Comparison of ENCODE assay signal across 8 cellular contexts in the genomic region with DNA sequence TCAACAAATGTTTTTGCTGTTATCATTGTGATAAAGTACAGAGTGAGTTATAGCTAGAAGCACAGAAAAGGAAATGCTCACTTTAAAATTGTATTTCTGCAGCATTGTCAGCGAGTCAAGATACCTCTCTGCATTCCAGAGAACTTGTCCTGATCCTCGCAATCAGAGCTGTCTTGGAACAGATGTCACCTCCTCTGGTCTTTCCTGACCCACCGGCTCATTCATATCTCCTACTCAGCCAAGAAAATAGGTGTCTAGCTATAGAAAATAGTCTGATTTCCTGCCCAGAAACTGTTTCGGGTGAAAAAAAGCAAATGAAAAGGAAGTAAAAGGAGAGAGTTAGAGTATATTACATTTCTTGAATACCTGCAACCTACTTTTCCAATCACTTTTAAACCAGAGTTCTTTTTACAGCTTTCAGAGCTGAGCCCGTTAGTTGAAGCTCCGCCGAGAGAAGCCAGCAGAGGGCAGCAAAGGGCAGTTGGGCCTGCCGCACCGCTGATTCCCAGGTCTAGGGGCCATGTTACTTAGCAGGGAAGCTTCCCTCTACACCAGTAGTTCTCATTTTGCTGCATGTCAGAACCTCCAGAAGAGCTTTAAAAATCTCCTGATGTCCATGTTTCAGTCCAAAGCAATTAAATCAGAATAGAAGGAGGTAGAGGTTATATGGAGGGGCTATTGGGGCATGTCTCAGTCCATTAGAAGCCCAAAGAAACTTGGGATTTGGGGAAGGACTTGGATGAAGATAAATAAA.
DNase-seq lines count a peak whose midpoint lies in the region; ATAC-seq and TF ChIP-seq lines count a peak whose summit lies in the region.

No MANE protein-coding gene starts in this region.

- no peaks in the 10 kb centered on the region for H3K27me3 ChIP-seq in uterus

- H3K4me1 ChIP-seq in uterus: no peaks in the 10 kb centered on the region

- in situ Hi-C loops in ACHN (cut with HindIII; ENCODE audit: low pct_ligation_motif_present, low pct_unique_long_range_greater_than_20kb, low sequenced_read_pairs): no loop called here

- peak; percentile 66 for ATAC-seq in GM18499 (IDR thresholded peaks at IDR 0.05; ENCODE audit: insufficient read depth, unreplicated experiment)
- peak; percentile 84 for ATAC-seq in HG02759 (IDR thresholded peaks at IDR 0.05; ENCODE audit: unreplicated experiment)

- no peaks in the 10 kb centered on the region for H3K9me3 ChIP-seq in uterus

- DNase-seq in ACHN (peak; percentile 55), NCI-H1048 (lab: John Stamatoyannopoulos, UW) (peak; percentile 16), fibroblast of the conjunctiva (ENCODE audit: low read depth) (peak; percentile 14), nucleus accumbens (lab: John Stamatoyannopoulos, UW) (peak in 31 of 56 donors; percentile 3 to 64 (median 23)), uterus (peak; percentile 56 to 64)
- DNase-seq in activated CD4-positive, alpha-beta T cell treated with anti-CD3 and anti-CD28 coated beads, Interleukin-2, amount 50 U/mL, for 1 hour: peak; percentile 22

- TF ChIP-seq CTCF in uterus (IDR thresholded peaks at IDR 0.05): peak; percentile 43 to 59 (median 51)

- no peak overlapping the region for H3K4me3 ChIP-seq in uterus

- intact Hi-C loops in uterus (cut with DNase I; ENCODE audit: low total_unique reads): loop anchor here (5.0 kb wide), 1 partner anchor 683 kb away; no protein-coding TSS in a partner anchor

- TF ChIP-seq POLR2A in uterus (IDR thresholded peaks at IDR 0.05): no peak

- H3K27ac ChIP-seq in uterus: peak overlapping the region in 1 of 2 donors; percentile 63

- H3K36me3 ChIP-seq in uterus: no peaks in the 10 kb centered on the region
